ENCODE assay signal across 23 cellular contexts in the genomic region with DNA sequence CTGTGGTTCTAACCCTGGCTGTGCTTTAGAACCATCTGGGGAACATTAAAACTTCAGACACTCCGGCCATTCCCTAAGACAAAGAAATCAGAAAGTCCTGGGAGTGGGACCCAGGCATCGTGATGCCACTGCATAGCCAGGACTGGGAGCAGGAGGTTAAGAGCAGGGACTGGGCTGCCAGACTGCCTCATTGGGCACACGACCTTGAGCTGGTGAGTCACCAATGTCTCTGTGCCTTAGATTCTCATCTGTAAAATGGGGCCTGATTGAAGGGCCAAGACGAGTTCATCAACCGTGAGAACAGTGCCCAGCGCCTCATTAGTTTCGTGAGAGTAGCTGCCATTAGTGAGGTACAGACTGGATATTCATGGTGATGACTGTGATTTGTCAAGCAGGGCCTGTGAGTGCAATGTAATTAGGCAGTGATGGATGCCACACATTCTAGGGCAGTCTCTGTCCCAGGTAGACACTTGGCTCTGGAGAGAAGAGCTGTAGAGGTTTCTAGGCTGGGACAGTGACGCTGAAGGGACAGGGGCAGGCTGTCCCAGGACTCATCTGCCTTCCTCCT.
DNase-seq lines count a peak whose midpoint lies in the region; ATAC-seq and TF ChIP-seq lines count a peak whose summit lies in the region.
"Had no signal": no experiment of that assay in that cellular context is flagged by ENCODE, and none has a peak within 500 bp of the region (broad histone marks: within the 10 kb centered on the region; RNA-seq: fewer than 3 reads in every experiment).

No MANE protein-coding gene starts in this region.

- 96% methylated on average over 4 of the region's 8 CpGs for WGBS in esophagus muscularis mucosa

- TF ChIP-seq POLR2A in esophagus muscularis mucosa (IDR thresholded peaks at IDR 0.05; ENCODE audit: low read depth): no peak

- H3K4me1 Mint-ChIP-seq in activated CD4-positive, alpha-beta T cell treated with anti-CD3 and anti-CD28 coated beads for 36 hours: no peaks in the 10 kb centered on the region
- H3K4me1 Mint-ChIP-seq in neural crest cell (peaks cover 39% of the 10 kb centered on the region), T-helper 17 cell (peaks cover 2% of the 10 kb centered on the region)
- H3K4me1 Mint-ChIP-seq: activated naive CD4-positive, alpha-beta T cell treated with anti-CD3 and anti-CD28 coated beads, Interleukin-2, amount 10 ng/mL, durations not matched to agents 7 days and 5 days had no signal

- H3K27ac Mint-ChIP-seq in activated CD4-positive, alpha-beta T cell treated with anti-CD3 and anti-CD28 coated beads for 36 hours: no peak overlapping the region
- H3K27ac Mint-ChIP-seq in neural crest cell (ENCODE audit: unreplicated experiment) (peak overlapping the region; percentile 89), T-helper 17 cell (no peak overlapping the region)
- H3K27ac Mint-ChIP-seq: activated naive CD4-positive, alpha-beta T cell treated with anti-CD3 and anti-CD28 coated beads, Interleukin-2, amount 10 ng/mL, durations not matched to agents 7 days and 5 days had no signal

- H3K4me3 ChIP-seq in esophagus muscularis mucosa (no peak overlapping the region), tibial artery (no peak overlapping the region)
- H3K4me3 ChIP-seq: heart right ventricle, Peyer's patch, sigmoid colon, upper lobe of left lung had no signal

- CTCF ChIA-PET in activated CD4-positive, alpha-beta T cell treated with anti-CD3 and anti-CD28 coated beads for 36 hours (lab: Charles Lee): interaction anchor here (0.5 to 1.3 kb wide), 3 partner anchors 75 to 257 kb away, joined by 3 to 4 read pairs (median 3); no protein-coding TSS in a partner anchor

- no peak for DNase-seq in activated CD4-positive, alpha-beta T cell treated with anti-CD3 and anti-CD28 coated beads for 36 hours
- no peak for DNase-seq in activated CD4-positive, alpha-beta T cell treated with anti-CD3 and anti-CD28 coated beads for 1 hour
- no peak for DNase-seq in esophagus muscularis mucosa (ENCODE audit: extremely low spot score)
- no peak for DNase-seq in neural crest cell (ENCODE audit: low read depth, low spot score)
- no peak for DNase-seq in tibial artery
- no peak for DNase-seq in dedifferentiated amniotic fluid mesenchymal stem cell (ENCODE audit: extremely low spot score)
- no peak for DNase-seq in T-helper 17 cell
- no peak for DNase-seq in AG08396 (ENCODE audit: low spot score)
- DNase-seq: activated CD8-positive, alpha-beta memory T cell treated with anti-CD3 and anti-CD28 coated beads for 24 hours; activated naive CD4-positive, alpha-beta T cell treated with anti-CD3 and anti-CD28 coated beads, Interleukin-2, amount 10 ng/mL, durations not matched to agents 7 days and 5 days; activated T-cell treated with anti-CD3 and anti-CD28 coated beads, Interleukin-2, amount 50 U/mL, for 4 hours; DMS79 treated with DMSO at 0.1 percent for 48 hours; heart right ventricle; MV-4-11; NCI-H2029; occipital lobe; Peyer's patch; stimulated activated CD4-positive, alpha-beta T cell treated with anti-CD3 and anti-CD28 coated beads, Interleukin-1b, Interleukin-23, amount 100 ng/mL, for 48 hours; stimulated activated naive CD4-positive, alpha-beta T cell; upper lobe of left lung had no signal

- H3K27me3 ChIP-seq in esophagus muscularis mucosa: no peaks in the 10 kb centered on the region
- H3K27me3 ChIP-seq in tibial artery: no peaks in the 10 kb centered on the region
- H3K27me3 ChIP-seq: heart right ventricle, Peyer's patch, sigmoid colon, upper lobe of left lung had no signal

- H3K36me3 Mint-ChIP-seq in activated CD4-positive, alpha-beta T cell treated with anti-CD3 and anti-CD28 coated beads for 36 hours (ENCODE audit: low read depth): peaks cover 13% of the 10 kb centered on the region
- H3K36me3 Mint-ChIP-seq in neural crest cell (ENCODE audit: low read depth): peaks cover 18% of the 10 kb centered on the region
- H3K36me3 Mint-ChIP-seq in T-helper 17 cell (ENCODE audit: low read depth): no peaks in the 10 kb centered on the region

- POLR2A ChIA-PET in activated CD4-positive, alpha-beta T cell treated with anti-CD3 and anti-CD28 coated beads for 36 hours (lab: Charles Lee): no interaction called here

- H3K4me3 Mint-ChIP-seq in activated CD4-positive, alpha-beta T cell treated with anti-CD3 and anti-CD28 coated beads for 36 hours: no peak overlapping the region
- H3K4me3 Mint-ChIP-seq in neural crest cell: no peak overlapping the region
- H3K4me3 Mint-ChIP-seq in T-helper 17 cell: no peak overlapping the region
- H3K4me3 Mint-ChIP-seq: activated naive CD4-positive, alpha-beta T cell treated with anti-CD3 and anti-CD28 coated beads, Interleukin-2, amount 10 ng/mL, durations not matched to agents 7 days and 5 days; activated T-cell treated with anti-CD3 and anti-CD28 coated beads, Interleukin-2, amount 50 U/mL, for 4 hours had no signal

- ATAC-seq in activated CD4-positive, alpha-beta T cell treated with anti-CD3 and anti-CD28 coated beads for 36 hours: peak; percentile 23
- ATAC-seq in T-helper 17 cell: no peak
- ATAC-seq: activated T-cell treated with anti-CD3 and anti-CD28 coated beads, Interleukin-2, amount 50 U/mL, for 4 hours had no signal

- intact Hi-C loops in activated CD4-positive, alpha-beta T cell treated with anti-CD3 and anti-CD28 coated beads for 36 hours (cut with DNase I, micrococcal nuclease): no loop called here
- intact Hi-C loops in esophagus muscularis mucosa (cut with DNase I) (no loop called here), tibial artery (cut with DNase I; ENCODE audit: low total_unique reads) (no loop called here)

- TF ChIP-seq CTCF in esophagus muscularis mucosa (IDR thresholded peaks at IDR 0.05) (no peak), neural crest cell (conservative IDR thresholded peaks at IDR 0.05) (no peak), tibial artery (IDR thresholded peaks at IDR 0.05) (no peak)

- peaks cover 0 to 17% (median 6%) of the 10 kb centered on the region in 4 donors for H3K36me3 ChIP-seq in esophagus muscularis mucosa
- H3K36me3 ChIP-seq in tibial artery: peaks cover 5 to 12% (median 7%) of the 10 kb centered on the region in 3 donors
- H3K36me3 ChIP-seq: heart right ventricle, Peyer's patch, upper lobe of left lung had no signal

- no peaks in the 10 kb centered on the region for H3K27me3 Mint-ChIP-seq in activated CD4-positive, alpha-beta T cell treated with anti-CD3 and anti-CD28 coated beads for 36 hours
- H3K27me3 Mint-ChIP-seq in neural crest cell (ENCODE audit: low read depth) (peaks cover 70% of the 10 kb centered on the region), T-helper 17 cell (no peaks in the 10 kb centered on the region)
- H3K27me3 Mint-ChIP-seq: activated naive CD4-positive, alpha-beta T cell treated with anti-CD3 and anti-CD28 coated beads, Interleukin-2, amount 10 ng/mL, durations not matched to agents 7 days and 5 days had no signal

- H3K27ac ChIP-seq in esophagus muscularis mucosa (replicated peaks in 1 of 4): peak overlapping the region; percentile 74 to 83 (median 82)
- H3K27ac ChIP-seq in tibial artery: peak overlapping the region; percentile 16 to 47
- H3K27ac ChIP-seq: 22Rv1, KMS-11 had no signal

- no peak for TF ChIP-seq EP300 in esophagus muscularis mucosa (IDR thresholded peaks at IDR 0.05)

- H3K4me1 ChIP-seq in esophagus muscularis mucosa: peaks cover 5 to 59% (median 48%) of the 10 kb centered on the region in 4 donors
- H3K4me1 ChIP-seq in tibial artery: peaks cover 0 to 19% (median 8%) of the 10 kb centered on the region in 4 donors
- H3K4me1 ChIP-seq: Peyer's patch, upper lobe of left lung had no signal

- H3K9me3 ChIP-seq in esophagus muscularis mucosa (peaks cover 0 to 13% (median 5%) of the 10 kb centered on the region in 4 donors), tibial artery (peaks cover 0 to 5% (median 0%) of the 10 kb centered on the region in 3 donors), T-helper 17 cell (ENCODE audit: control insufficient read depth, low read length, poor library complexity, severe bottlenecking) (peaks cover 3% of the 10 kb centered on the region)

- H3K9me3 Mint-ChIP-seq in activated CD4-positive, alpha-beta T cell treated with anti-CD3 and anti-CD28 coated beads for 36 hours (ENCODE audit: low read depth): peaks cover 16% of the 10 kb centered on the region
- H3K9me3 Mint-ChIP-seq in neural crest cell: peaks cover 10% of the 10 kb centered on the region
